Comparison of ENCODE assay signal across 15 cellular contexts in genomic region chr6:91437295-91437694, GRCh38.
"Had no signal": no experiment of that assay in that cellular context is flagged by ENCODE, and none has a peak within 500 bp of the region (broad histone marks: within the 10 kb centered on the region; RNA-seq: fewer than 3 reads in every experiment).

No MANE protein-coding gene starts in this region.

- ATAC-seq: gastrocnemius medialis; heart right ventricle; left lung; naive thymus-derived CD8-positive, alpha-beta T cell; pancreas; stimulated activated naive CD8-positive, alpha-beta T cell treated with anti-CD3 and anti-CD28 coated beads, Interleukin-15, amount 100 ng/mL, for 72 hours had no signal

- H3K9me3 ChIP-seq: ascending aorta, gastrocnemius medialis, heart right ventricle, left lung, pancreas, sigmoid colon, spleen had no signal

- H3K4me3 Mint-ChIP-seq: activated naive CD4-positive, alpha-beta T cell treated with anti-CD3 and anti-CD28 coated beads for 36 hours; naive thymus-derived CD8-positive, alpha-beta T cell; stimulated activated naive CD8-positive, alpha-beta T cell treated with anti-CD3 and anti-CD28 coated beads, Interleukin-15, amount 100 ng/mL, for 72 hours; type B pancreatic cell had no signal

- H3K27me3 ChIP-seq: ascending aorta, gastrocnemius medialis, heart right ventricle, left lung, pancreas, sigmoid colon, spleen had no signal

- H3K36me3 ChIP-seq: ascending aorta, gastrocnemius medialis, heart right ventricle, left lung, pancreas, sigmoid colon, spleen had no signal

- H3K36me3 Mint-ChIP-seq: naive thymus-derived CD8-positive, alpha-beta T cell; type B pancreatic cell had no signal

- H3K27me3 Mint-ChIP-seq: naive thymus-derived CD8-positive, alpha-beta T cell; stimulated activated naive CD8-positive, alpha-beta T cell treated with anti-CD3 and anti-CD28 coated beads, Interleukin-15, amount 100 ng/mL, for 72 hours; type B pancreatic cell had no signal

- H3K9me3 Mint-ChIP-seq: activated naive CD4-positive, alpha-beta T cell treated with anti-CD3 and anti-CD28 coated beads for 36 hours; type B pancreatic cell had no signal

- H3K27ac ChIP-seq: ascending aorta, gastrocnemius medialis, heart right ventricle, left lung, pancreas, sigmoid colon, spleen had no signal

- H3K4me1 Mint-ChIP-seq: naive thymus-derived CD8-positive, alpha-beta T cell; stimulated activated naive CD8-positive, alpha-beta T cell treated with anti-CD3 and anti-CD28 coated beads, Interleukin-15, amount 100 ng/mL, for 72 hours had no signal

- DNase-seq: activated naive CD4-positive, alpha-beta T cell treated with anti-CD3 and anti-CD28 coated beads for 36 hours; activated T-cell treated with anti-CD3 and anti-CD28 coated beads for 4 hours; dermis blood vessel endothelial cell; erythroblast; gastrocnemius medialis; heart right ventricle; kidney; left lung; naive thymus-derived CD8-positive, alpha-beta T cell; pancreas; sigmoid colon; spleen; stimulated activated naive CD8-positive, alpha-beta T cell treated with anti-CD3 and anti-CD28 coated beads, Interleukin-15, amount 100 ng/mL, for 72 hours had no signal

- H3K27ac Mint-ChIP-seq: activated naive CD4-positive, alpha-beta T cell treated with anti-CD3 and anti-CD28 coated beads for 36 hours; naive thymus-derived CD8-positive, alpha-beta T cell; stimulated activated naive CD8-positive, alpha-beta T cell treated with anti-CD3 and anti-CD28 coated beads, Interleukin-15, amount 100 ng/mL, for 72 hours; type B pancreatic cell had no signal

- H3K4me1 ChIP-seq: ascending aorta, gastrocnemius medialis, heart right ventricle, left lung, pancreas, sigmoid colon, spleen had no signal

- H3K4me3 ChIP-seq: ascending aorta, gastrocnemius medialis, heart right ventricle, left lung, pancreas, sigmoid colon, spleen had no signal
